Comparison of ENCODE assay signal across 8 cellular contexts in genomic region chr2:207133862-207134519, GRCh38. TPM values are rescaled to one million over a fixed set of nuclear protein-coding genes. Genes with fewer than 3 reads are reported as not detected.
DNase-seq lines count a peak whose midpoint lies in the region; ATAC-seq and TF ChIP-seq lines count a peak whose summit lies in the region.

No MANE protein-coding gene starts in this region.

- ATAC-seq in right lobe of liver = peak; percentile 35 to 72 (median 44)
- ATAC-seq in HG03457 (IDR thresholded peaks at IDR 0.05; ENCODE audit: unreplicated experiment) = no peak

- H3K27me3 ChIP-seq in ACC112 (ENCODE audit: insufficient read depth, low read length) (no peaks in the 10 kb centered on the region), breast epithelium (no peaks in the 10 kb centered on the region), right lobe of liver (no peaks in the 10 kb centered on the region), transverse colon (no peaks in the 10 kb centered on the region)

- intact Hi-C loops in breast epithelium (cut with DNase I; ENCODE audit: low total_unique reads) = no loop called here
- intact Hi-C loops in right lobe of liver (cut with DNase I) = no loop called here
- intact Hi-C loops in transverse colon (cut with DNase I; ENCODE audit: low total_unique reads) = no loop called here

- H2AFZ ChIP-seq in ACC112 (ENCODE audit: low read length, unreplicated experiment) = no peak overlapping the region

- TF ChIP-seq POLR2A in breast epithelium (IDR thresholded peaks at IDR 0.05) = no peak
- no peak for TF ChIP-seq POLR2A in right lobe of liver (IDR thresholded peaks at IDR 0.05)
- TF ChIP-seq POLR2A in transverse colon (IDR thresholded peaks at IDR 0.05) = no peak

- H3K9me3 ChIP-seq in breast epithelium (no peaks in the 10 kb centered on the region), right lobe of liver (no peaks in the 10 kb centered on the region), transverse colon (no peaks in the 10 kb centered on the region)

- H3K4me1 ChIP-seq in ACC112 (ENCODE audit: control insufficient read depth, insufficient read depth, low read length, unreplicated experiment) = peaks cover 96% of the 10 kb centered on the region
- peaks cover 0 to 5% of the 10 kb centered on the region in 2 donors for H3K4me1 ChIP-seq in breast epithelium
- H3K4me1 ChIP-seq in right lobe of liver = peaks cover 0 to 22% (median 3%) of the 10 kb centered on the region in 4 donors
- peaks cover 17 to 58% (median 30%) of the 10 kb centered on the region in 4 donors for H3K4me1 ChIP-seq in transverse colon

- peaks cover 24% of the 10 kb centered on the region for H3K36me3 ChIP-seq in ACC112 (ENCODE audit: insufficient read depth, low read length)
- no peaks in the 10 kb centered on the region for H3K36me3 ChIP-seq in breast epithelium
- H3K36me3 ChIP-seq in right lobe of liver = no peaks in the 10 kb centered on the region
- no peaks in the 10 kb centered on the region for H3K36me3 ChIP-seq in transverse colon

- 64% methylated on average over 13 of the region's 13 CpGs for WGBS in right lobe of liver (ENCODE audit: insufficient coverage, low coverage, low lambda C conversion rate, missing lambda C conversion rate)
- 60 to 71% methylated on average over 7 to 13 of the region's 13 CpGs for WGBS in transverse colon (ENCODE audit: low coverage in 1 of 2), 2 donors

- peak; percentile 99 for DNase-seq in NCI-H1105 treated with DMSO at 0.1 percent for 48 hours (lab: John Stamatoyannopoulos, UW)
- peak in 1 of 2 donors; percentile 23 for DNase-seq in breast epithelium (ENCODE audit: low spot score in 2 of 2)
- DNase-seq in right lobe of liver = no peak
- peak; percentile 51 for DNase-seq in transverse colon
- DNase-seq in stimulated activated CD4-positive, alpha-beta T cell treated with anti-CD3 and anti-CD28 coated beads, Interleukin-4, amount 100 ng/mL, for 24 hours = no peak
- DNase-seq in KG1 (lab: John Stamatoyannopoulos, UW) = no peak

- TF ChIP-seq CTCF in breast epithelium (IDR thresholded peaks at IDR 0.05) = no peak
- no peak for TF ChIP-seq CTCF in right lobe of liver (IDR thresholded peaks at IDR 0.05)
- TF ChIP-seq CTCF in transverse colon (IDR thresholded peaks at IDR 0.05) = no peak

- TF ChIP-seq EP300 in transverse colon (IDR thresholded peaks at IDR 0.05; ENCODE audit: low read depth) = peak; percentile 31

- H3K27ac ChIP-seq in ACC112 (ENCODE audit: low read depth, low read length) (peak overlapping the region; percentile 89), breast epithelium (peak overlapping the region; percentile 69 to 88), right lobe of liver (peak overlapping the region in 2 of 3 donors; percentile 13 to 28), transverse colon (peak overlapping the region; percentile 53 to 69 (median 60))

- peaks cover 97% of the 10 kb centered on the region for H3K79me2 ChIP-seq in ACC112 (ENCODE audit: control insufficient read depth, insufficient read depth, low read length, unreplicated experiment)

- H3K4me3 ChIP-seq in ACC112 (ENCODE audit: low read depth, low read length) (peak overlapping the region; percentile 43), breast epithelium (peak overlapping the region in 1 of 3 donors; percentile 15), right lobe of liver (no peak overlapping the region), transverse colon (no peak overlapping the region)

- in situ Hi-C loops in transverse colon (cut with MboI; ENCODE audit: low pct_ligation_motif_present in 1 of 4, low pct_unique_long_range_greater_than_20kb in 1 of 4, low sequenced_read_pairs in 3 of 4) = no loop called here

RNA-seq across cellular contexts. Expression of gene KLF7, which starts 31.8 kb away (rescaled TPM):
- total RNA-seq in breast epithelium (10 to 100 TPM; 21.0 to 40.7 (median 37.3) TPM), right lobe of liver (10 to 100 TPM in 3 of 6 experiments, 1 to 10 TPM in 3; 3.3 to 14.2 (median 10.2) TPM), transverse colon (10 to 100 TPM in 1 of 4 donors, 1 to 10 TPM in 3; 6.2 to 43.4 (median 6.8) TPM)

Comparison
In these comparisons a context has a peak if more than half of its experiments do, and no peak if none do; other contexts are left out.
1. H3K27ac ChIP-seq: peak in every context shown above with its lines; median percentile 89 in ACC112; 78 in breast epithelium; 60 in transverse colon; 20 in right lobe of liver.
2. DNase-seq: peak in NCI-H1105 treated with DMSO at 0.1 percent for 48 hours (single experiment) and transverse colon (single experiment); none in right lobe of liver (0 of 3), stimulated activated CD4-positive, alpha-beta T cell treated with anti-CD3 and anti-CD28 coated beads, Interleukin-4, amount 100 ng/mL, for 24 hours (single experiment) and KG1 (single experiment).